8 cellular contexts compared by ENCODE assay signal in genomic region chr6:157535354-157536217, GRCh38.
DNase-seq lines count a peak whose midpoint lies in the region; ATAC-seq and TF ChIP-seq lines count a peak whose summit lies in the region.

No MANE protein-coding gene starts in this region.

- no peaks in the 10 kb centered on the region for H3K9me3 Mint-ChIP-seq in T-cell

- WGBS in tibial nerve, 2 donors = 35 to 39% methylated on average over 12 of the region's 12 CpGs

- POLR2A ChIA-PET in T-cell (lab: Charles Lee) = interaction anchor here in 1 of 2 donors (0.5 kb wide), 1 partner anchor 11 kb away, joined by 3 read pairs; no protein-coding TSS in a partner anchor

- H3K4me3 ChIP-seq in tibial nerve = no peak overlapping the region

- peaks cover 49 to 58% (median 51%) of the 10 kb centered on the region in 3 donors for H3K4me1 Mint-ChIP-seq in T-cell

- DNase-seq in AG09319 (ENCODE audit: extremely low read depth, low read depth) = peak; percentile 43
- no peak for DNase-seq in T-cell
- DNase-seq in foreskin keratinocyte = peak; percentile 89 to 90
- DNase-seq in tibial nerve (ENCODE audit: low spot score in 2 of 2) = no peak
- no peak for DNase-seq in activated CD8-positive, alpha-beta memory T cell treated with anti-CD3 and anti-CD28 coated beads, Interleukin-2, amount 50 U/mL, for 48 hours
- no peak for DNase-seq in Right ventricle myocardium superior

- H3K27me3 Mint-ChIP-seq in T-cell = no peaks in the 10 kb centered on the region

- TF ChIP-seq CTCF in AG09319 (IDR thresholded peaks at IDR 0.05; ENCODE audit: low read depth, low read length) (no peak), foreskin keratinocyte (conservative IDR thresholded peaks at IDR 0.05) (no peak), tibial nerve (IDR thresholded peaks at IDR 0.05) (no peak)

- intact Hi-C loops in Right ventricle myocardium superior (cut with DNase I) = no loop called here

- H3K36me3 ChIP-seq in tibial nerve = no peaks in the 10 kb centered on the region

- TF ChIP-seq EP300 in tibial nerve (IDR thresholded peaks at IDR 0.05) = peak in 1 of 2 donors; percentile 50

- H3K4me1 ChIP-seq in foreskin keratinocyte = peaks cover 15% of the 10 kb centered on the region
- H3K4me1 ChIP-seq in tibial nerve = peaks cover 0 to 40% (median 22%) of the 10 kb centered on the region in 4 donors

- no peak for TF ChIP-seq POLR2A in tibial nerve (IDR thresholded peaks at IDR 0.05)

- H3K9me3 ChIP-seq in tibial nerve = no peaks in the 10 kb centered on the region

- H3K36me3 Mint-ChIP-seq in T-cell = no peaks in the 10 kb centered on the region

- H3K27ac ChIP-seq in foreskin keratinocyte = peak overlapping the region; percentile 1
- H3K27ac ChIP-seq in tibial nerve = peak overlapping the region in 3 of 4 donors; percentile 29 to 42 (median 37)

- CTCF ChIA-PET in T-cell (lab: Charles Lee) = interaction anchor here in 1 of 2 donors (1.4 kb wide), 1 partner anchor 15 kb away, joined by 7 read pairs; no protein-coding TSS in a partner anchor

- peak overlapping the region; percentile 87 to 92 for H3K27ac Mint-ChIP-seq in T-cell

- ATAC-seq in GM19023 (IDR thresholded peaks at IDR 0.05; ENCODE audit: unreplicated experiment) (peak; percentile 53), HG03342 (IDR thresholded peaks at IDR 0.05; ENCODE audit: unreplicated experiment) (peak; percentile 68), T-cell (replicated peaks in 1 of 4) (peak; percentile 31 to 76 (median 50)), foreskin keratinocyte (peak; percentile 88), Right ventricle myocardium superior (ENCODE audit: poor library complexity) (no peak)

- peak overlapping the region; percentile 21 to 55 (median 28) for H3K4me3 Mint-ChIP-seq in T-cell

- H3K27me3 ChIP-seq in foreskin keratinocyte (no peaks in the 10 kb centered on the region), tibial nerve (no peaks in the 10 kb centered on the region)

Comparison
In these comparisons a context has a peak if more than half of its experiments do, and no peak if none do; other contexts are left out.
1. DNase-seq: peak in AG09319 (single experiment) and foreskin keratinocyte (2 of 2); none in T-cell (0 of 34), tibial nerve (0 of 2), activated CD8-positive, alpha-beta memory T cell treated with anti-CD3 and anti-CD28 coated beads, Interleukin-2, amount 50 U/mL, for 48 hours (single experiment) and Right ventricle myocardium superior (single experiment).